In genomic region chr11:15199693-15200092, GRCh38 we compare ENCODE assay signal across 14 cellular contexts.
DNase-seq lines count a peak whose midpoint lies in the region; ATAC-seq and TF ChIP-seq lines count a peak whose summit lies in the region.
"Had no signal": no experiment of that assay in that cellular context is flagged by ENCODE, and none has a peak within 500 bp of the region (broad histone marks: within the 10 kb centered on the region; RNA-seq: fewer than 3 reads in every experiment).

No MANE protein-coding gene starts in this region.

- H3K9me2 ChIP-seq in GM23248 (ENCODE audit: insufficient read depth) = no peaks in the 10 kb centered on the region

- 46 to 53% methylated on average over 3 of the region's 3 CpGs for WGBS in GM23248 (ENCODE audit: low coverage in 1 of 2, low lambda C conversion rate in 2 of 2, missing lambda C conversion rate in 2 of 2), 2 experiments

- no peak overlapping the region for H3K4me3 ChIP-seq in GM23248
- no peak overlapping the region for H3K4me3 ChIP-seq in epithelial cell of proximal tubule (ENCODE audit: low read depth, low read length)
- H3K4me3 ChIP-seq in osteoblast (ENCODE audit: insufficient read depth, low read length) = no peak overlapping the region
- H3K4me3 ChIP-seq: GM12878 had no signal

- H3K4me3 Mint-ChIP-seq in stimulated activated naive B cell treated with anti-CD40 and anti-IgM and Interleukin-4, amounts not matched to agents 10 μg/mL and 1 μg/mL and 100 μg/mL, for 72 hours = no peak overlapping the region
- no peak overlapping the region for H3K4me3 Mint-ChIP-seq in natural killer cell
- H3K4me3 Mint-ChIP-seq: activated T-cell treated with anti-CD3 and anti-CD28 coated beads, Interleukin-2, amount 50 U/mL, for 4 hours; type B pancreatic cell had no signal

- H3K27me3 ChIP-seq in GM23248 (replicated peaks; ENCODE audit: insufficient read depth) (no peaks in the 10 kb centered on the region), osteoblast (ENCODE audit: insufficient read depth, low read length) (no peaks in the 10 kb centered on the region)

- H3K36me3 ChIP-seq in GM23248 (ENCODE audit: low read depth) = no peaks in the 10 kb centered on the region
- no peaks in the 10 kb centered on the region for H3K36me3 ChIP-seq in osteoblast (ENCODE audit: insufficient read depth, low read length)

- intact Hi-C loops in natural killer cell (cut with micrococcal nuclease) = no loop called here

- H3K9me3 ChIP-seq in GM23248 (ENCODE audit: low read depth) = no peaks in the 10 kb centered on the region
- H3K9me3 ChIP-seq in osteoblast (ENCODE audit: low read depth, low read length) = no peaks in the 10 kb centered on the region

- H3K27me3 Mint-ChIP-seq in stimulated activated naive B cell treated with anti-CD40 and anti-IgM and Interleukin-4, amounts not matched to agents 10 μg/mL and 1 μg/mL and 100 μg/mL, for 72 hours = peaks cover 15 to 23% of the 10 kb centered on the region in 2 donors
- peaks cover 4 to 18% of the 10 kb centered on the region in 2 donors for H3K27me3 Mint-ChIP-seq in natural killer cell (ENCODE audit: low read depth in 2 of 2)

- peak; percentile 81 for DNase-seq in GM23248
- DNase-seq in NCI-H2196 (lab: John Stamatoyannopoulos, UW; ENCODE audit: unreplicated experiment) = peak; percentile 55
- DNase-seq in epithelial cell of proximal tubule (ENCODE audit: low read depth) = peak; percentile 82
- peak; percentile 79 for DNase-seq in osteoblast (ENCODE audit: insufficient read length, low spot score, missing footprints)
- no peak for DNase-seq in stimulated activated naive B cell treated with anti-CD40 and anti-IgM and Interleukin-4, amounts not matched to agents 10 μg/mL and 1 μg/mL and 100 μg/mL, for 72 hours
- DNase-seq in natural killer cell = no peak
- DNase-seq in hepatic stellate cell (ENCODE audit: low spot score) = no peak
- DNase-seq in GM10248 (ENCODE audit: extremely low spot score) = no peak
- DNase-seq: activated T-cell treated with anti-CD3 and anti-CD28 coated beads, Interleukin-2, amount 50 U/mL, for 4 hours; mesendoderm; RPMI8226 had no signal

- ATAC-seq in stimulated activated naive B cell treated with anti-CD40 and anti-IgM and Interleukin-4, amounts not matched to agents 10 μg/mL and 1 μg/mL and 100 μg/mL, for 72 hours (replicated peaks) = no peak
- ATAC-seq in natural killer cell = no peak
- ATAC-seq: activated T-cell treated with anti-CD3 and anti-CD28 coated beads, Interleukin-2, amount 50 U/mL, for 4 hours; GM12878 had no signal

- H4K20me1 ChIP-seq in GM23248 (ENCODE audit: insufficient read depth) (no peaks in the 10 kb centered on the region), osteoblast (ENCODE audit: insufficient read depth, low read length) (no peaks in the 10 kb centered on the region)

- peaks cover 26% of the 10 kb centered on the region for H3F3A ChIP-seq in GM23248 (ENCODE audit: insufficient read depth)

- no peaks in the 10 kb centered on the region for H3K9me3 Mint-ChIP-seq in stimulated activated naive B cell treated with anti-CD40 and anti-IgM and Interleukin-4, amounts not matched to agents 10 μg/mL and 1 μg/mL and 100 μg/mL, for 72 hours
- no peaks in the 10 kb centered on the region for H3K9me3 Mint-ChIP-seq in natural killer cell
- H3K9me3 Mint-ChIP-seq: activated T-cell treated with anti-CD3 and anti-CD28 coated beads, Interleukin-2, amount 50 U/mL, for 4 hours; type B pancreatic cell had no signal

- peaks cover 0 to 10% of the 10 kb centered on the region in 2 donors for H3K4me1 Mint-ChIP-seq in stimulated activated naive B cell treated with anti-CD40 and anti-IgM and Interleukin-4, amounts not matched to agents 10 μg/mL and 1 μg/mL and 100 μg/mL, for 72 hours
- no peaks in the 10 kb centered on the region for H3K4me1 Mint-ChIP-seq in natural killer cell

- CTCF ChIA-PET in GM10248 (lab: Yijun Ruan, JAX) = interaction anchor here (1.5 to 1.7 kb wide), 2 partner anchors 8 to 9 kb away, joined by 4 read pairs; no protein-coding TSS in a partner anchor

- H3K27ac ChIP-seq in GM23248 = no peak overlapping the region
- no peak overlapping the region for H3K27ac ChIP-seq in osteoblast (ENCODE audit: low read depth, low read length)
- H3K27ac ChIP-seq: VCaP had no signal

- POLR2A ChIA-PET in GM10248 (lab: Yijun Ruan, JAX) = no interaction called here

- H3K9ac ChIP-seq in GM23248 = no peak overlapping the region

- in situ Hi-C loops in GM23248 (cut with MboI) = loop anchor here (5.0 to 10.0 kb wide), 2 partner anchors 45 to 102 kb away; no protein-coding TSS in a partner anchor

- H3K79me2 ChIP-seq in GM23248 (ENCODE audit: insufficient read depth) (no peaks in the 10 kb centered on the region), osteoblast (ENCODE audit: insufficient read depth, low read length) (no peaks in the 10 kb centered on the region)

- peaks cover 37% of the 10 kb centered on the region for H3K4me1 ChIP-seq in GM23248 (ENCODE audit: insufficient read depth)
- peaks cover 56% of the 10 kb centered on the region for H3K4me1 ChIP-seq in osteoblast (ENCODE audit: insufficient read depth, low read length)

- no peak for TF ChIP-seq CTCF in epithelial cell of proximal tubule (conservative IDR thresholded peaks at IDR 0.05; ENCODE audit: low read depth, low read length)
- no peak for TF ChIP-seq CTCF in osteoblast (IDR thresholded peaks at IDR 0.05; ENCODE audit: extremely low read depth, low read depth, low read length)
- no peak for TF ChIP-seq CTCF in natural killer cell (IDR thresholded peaks at IDR 0.05)
- no peak for TF ChIP-seq CTCF in GM10248 (IDR thresholded peaks at IDR 0.05; ENCODE audit: control extremely low read depth, extremely low read depth, low read depth, missing control alignments)

- H2AFZ ChIP-seq in GM23248 (no peak overlapping the region), osteoblast (ENCODE audit: low read length) (no peak overlapping the region)

- no peak overlapping the region for H3K4me2 ChIP-seq in GM23248 (ENCODE audit: unreplicated experiment)
- peak overlapping the region; percentile 27 for H3K4me2 ChIP-seq in osteoblast (ENCODE audit: insufficient read depth, low read length)

- H3K27ac Mint-ChIP-seq in stimulated activated naive B cell treated with anti-CD40 and anti-IgM and Interleukin-4, amounts not matched to agents 10 μg/mL and 1 μg/mL and 100 μg/mL, for 72 hours = no peak overlapping the region
- no peak overlapping the region for H3K27ac Mint-ChIP-seq in natural killer cell
- H3K27ac Mint-ChIP-seq: type B pancreatic cell had no signal

- H3K36me3 Mint-ChIP-seq in stimulated activated naive B cell treated with anti-CD40 and anti-IgM and Interleukin-4, amounts not matched to agents 10 μg/mL and 1 μg/mL and 100 μg/mL, for 72 hours = no peaks in the 10 kb centered on the region
- H3K36me3 Mint-ChIP-seq in natural killer cell = no peaks in the 10 kb centered on the region
- H3K36me3 Mint-ChIP-seq: type B pancreatic cell had no signal

Comparison
In these comparisons a context has a peak if more than half of its experiments do, and no peak if none do; other contexts are left out.
1. DNase-seq: peak in GM23248 (single experiment), NCI-H2196 (single experiment), epithelial cell of proximal tubule (single experiment) and osteoblast (single experiment); none in stimulated activated naive B cell treated with anti-CD40 and anti-IgM and Interleukin-4, amounts not matched to agents 10 μg/mL and 1 μg/mL and 100 μg/mL, for 72 hours (single experiment), natural killer cell (single experiment), hepatic stellate cell (single experiment) and GM10248 (single experiment).